8 cellular contexts compared by ENCODE assay signal in genomic region chr17:46579083-46580075, GRCh38. TPM values are rescaled to one million over a fixed set of nuclear protein-coding genes. Genes with fewer than 3 reads are reported as not detected.
DNase-seq lines count a peak whose midpoint lies in the region; ATAC-seq and TF ChIP-seq lines count a peak whose summit lies in the region.
"Not testable (repeated sequence)": the region's sequence is repeated elsewhere in the genome, so short reads cannot be mapped to it uniquely, and the experiment has no call there.

ARL17A (minus strand) TSS chr17:46579691; CDS start chr17:46576322, 3,369 bp downstream.

- DNase-seq in activated CD4-positive, alpha-beta T cell treated with anti-CD3 and anti-CD28 coated beads for 24 hours (ENCODE audit: low read depth in 2 of 2): peak; percentile 38 to 54
- DNase-seq in activated naive CD8-positive, alpha-beta T cell treated with anti-CD3 and anti-CD28 coated beads, Interleukin-2, amount 50 U/mL, for 16 hours (ENCODE audit: low read depth, low spot score): peak; percentile 51
- peak; percentile 88 for DNase-seq in left cardiac atrium
- peak; percentile 40 for DNase-seq in progenitor cell of endocrine pancreas (ENCODE audit: low spot score, unreplicated experiment)
- peak; percentile 28 to 75 for DNase-seq in stimulated activated CD8-positive, alpha-beta memory T cell treated with anti-CD3 and anti-CD28 coated beads, Interleukin-7, amount 100 ng/mL, for 48 hours (ENCODE audit: extremely low read depth in 1 of 2, low read depth in 1 of 2)

- not testable (repeated sequence) for H3K4me1 Mint-ChIP-seq in progenitor cell of endocrine pancreas (ENCODE audit: low read depth)

- not testable (repeated sequence) for H3K27me3 Mint-ChIP-seq in progenitor cell of endocrine pancreas

- ATAC-seq in GM18498 (IDR thresholded peaks at IDR 0.05; ENCODE audit: unreplicated experiment): peak; percentile 95
- ATAC-seq in GM21786 (IDR thresholded peaks at IDR 0.05; ENCODE audit: unreplicated experiment): peak; percentile 80
- peak; percentile 80 for ATAC-seq in HG03460 (IDR thresholded peaks at IDR 0.05; ENCODE audit: unreplicated experiment)
- peak; percentile 97 to 99 for ATAC-seq in left cardiac atrium

- intact Hi-C loops in left cardiac atrium (cut with DNase I): not testable (repeated sequence)

- not testable (repeated sequence) for H3K27ac Mint-ChIP-seq in progenitor cell of endocrine pancreas

- H3K4me3 Mint-ChIP-seq in progenitor cell of endocrine pancreas (ENCODE audit: low read depth): peak within 1 kb of the TSS; percentile 47

- H3K36me3 Mint-ChIP-seq in progenitor cell of endocrine pancreas (ENCODE audit: insufficient read depth): not testable (repeated sequence)

- TF ChIP-seq CTCF in progenitor cell of endocrine pancreas (IDR thresholded peaks at IDR 0.05; ENCODE audit: unreplicated experiment): not testable (repeated sequence)

- not testable (repeated sequence) for H3K9me3 Mint-ChIP-seq in progenitor cell of endocrine pancreas (ENCODE audit: low read depth)

RNA-seq across cellular contexts. Expression of gene ARL17A, which starts in this region (rescaled TPM):
- total RNA-seq in left cardiac atrium (10 to 100 TPM in 1 of 2 donors, 1 to 10 TPM in 1; 7.5 to 13.3 TPM), progenitor cell of endocrine pancreas (20.1 and 21.7 TPM in 2 replicates)

Comparison
In these comparisons a context has a peak if more than half of its experiments do, and no peak if none do; other contexts are left out.
1. Peak in every context shown above with its lines: DNase-seq and ATAC-seq.